In the genomic region with DNA sequence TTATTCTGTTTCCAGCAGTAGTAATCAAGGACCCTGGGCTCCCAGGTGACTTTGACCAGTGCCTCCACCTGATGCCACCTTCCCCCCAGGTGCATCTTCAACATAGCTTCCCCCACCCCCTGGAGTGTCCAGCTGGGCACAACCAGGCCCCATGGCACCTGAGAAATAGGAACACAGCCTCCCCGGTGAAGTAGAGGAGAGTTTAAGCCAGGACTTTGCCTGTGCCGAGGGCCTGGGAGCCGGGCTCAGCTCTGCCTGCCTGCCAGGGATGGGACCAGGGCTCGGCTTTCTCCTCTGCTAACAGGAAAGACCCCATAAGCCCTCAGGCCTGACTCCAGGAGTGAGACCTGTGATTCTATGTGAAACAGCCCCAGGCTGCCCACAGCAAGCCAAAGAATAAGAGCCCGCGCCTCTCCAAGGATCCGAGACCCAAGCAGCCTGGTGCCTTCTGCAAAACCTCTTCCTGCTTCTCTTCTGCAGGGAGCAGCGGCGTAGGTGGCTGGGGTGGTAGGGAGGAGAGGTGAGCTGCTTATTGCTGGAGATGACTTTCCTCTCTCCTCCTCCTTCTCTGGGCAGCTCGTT, we compare ENCODE assay signal across 2 cellular contexts.
TF ChIP-seq lines count a peak whose summit lies in the region.

No MANE protein-coding gene starts in this region.

TF ChIP-seq in A549, 52 proteins besides CTCF, POLR2A, EP300 and RAD21:
- TF ChIP-seq HEYL (CRISPR knock-in tag; IDR thresholded peaks at IDR 0.05): no peak
- no peak for TF ChIP-seq JUNB (IDR thresholded peaks at IDR 0.05)
- TF ChIP-seq, protein P1, sequence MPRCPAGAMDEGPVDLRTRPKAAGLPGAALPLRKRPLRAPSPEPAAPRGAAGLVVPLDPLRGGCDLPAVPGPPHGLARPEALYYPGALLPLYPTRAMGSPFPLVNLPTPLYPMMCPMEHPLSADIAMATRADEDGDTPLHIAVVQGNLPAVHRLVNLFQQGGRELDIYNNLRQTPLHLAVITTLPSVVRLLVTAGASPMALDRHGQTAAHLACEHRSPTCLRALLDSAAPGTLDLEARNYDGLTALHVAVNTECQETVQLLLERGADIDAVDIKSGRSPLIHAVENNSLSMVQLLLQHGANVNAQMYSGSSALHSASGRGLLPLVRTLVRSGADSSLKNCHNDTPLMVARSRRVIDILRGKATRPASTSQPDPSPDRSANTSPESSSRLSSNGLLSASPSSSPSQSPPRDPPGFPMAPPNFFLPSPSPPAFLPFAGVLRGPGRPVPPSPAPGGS (IDR thresholded peaks at IDR 0.05): no peak
- TF ChIP-seq, protein P2, sequence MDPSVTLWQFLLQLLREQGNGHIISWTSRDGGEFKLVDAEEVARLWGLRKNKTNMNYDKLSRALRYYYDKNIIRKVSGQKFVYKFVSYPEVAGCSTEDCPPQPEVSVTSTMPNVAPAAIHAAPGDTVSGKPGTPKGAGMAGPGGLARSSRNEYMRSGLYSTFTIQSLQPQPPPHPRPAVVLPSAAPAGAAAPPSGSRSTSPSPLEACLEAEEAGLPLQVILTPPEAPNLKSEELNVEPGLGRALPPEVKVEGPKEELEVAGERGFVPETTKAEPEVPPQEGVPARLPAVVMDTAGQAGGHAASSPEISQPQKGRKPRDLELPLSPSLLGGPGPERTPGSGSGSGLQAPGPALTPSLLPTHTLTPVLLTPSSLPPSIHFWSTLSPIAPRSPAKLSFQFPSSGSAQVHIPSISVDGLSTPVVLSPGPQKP (IDR thresholded peaks at IDR 0.05; ENCODE audit: low read depth, low read length): no peak
- TF ChIP-seq NFE2L2 (conservative IDR thresholded peaks at IDR 0.05; ENCODE audit: low read length): no peak
- no peak for TF ChIP-seq EHF (CRISPR knock-in tag; IDR thresholded peaks at IDR 0.05)

TF ChIP-seq in H1, 55 proteins besides CTCF, POLR2A, EP300 and RAD21:
- TF ChIP-seq CHD1 (IDR thresholded peaks at IDR 0.05; ENCODE audit: low read depth, low read length): no peak
